8 cellular contexts compared by ENCODE assay signal in the genomic region with DNA sequence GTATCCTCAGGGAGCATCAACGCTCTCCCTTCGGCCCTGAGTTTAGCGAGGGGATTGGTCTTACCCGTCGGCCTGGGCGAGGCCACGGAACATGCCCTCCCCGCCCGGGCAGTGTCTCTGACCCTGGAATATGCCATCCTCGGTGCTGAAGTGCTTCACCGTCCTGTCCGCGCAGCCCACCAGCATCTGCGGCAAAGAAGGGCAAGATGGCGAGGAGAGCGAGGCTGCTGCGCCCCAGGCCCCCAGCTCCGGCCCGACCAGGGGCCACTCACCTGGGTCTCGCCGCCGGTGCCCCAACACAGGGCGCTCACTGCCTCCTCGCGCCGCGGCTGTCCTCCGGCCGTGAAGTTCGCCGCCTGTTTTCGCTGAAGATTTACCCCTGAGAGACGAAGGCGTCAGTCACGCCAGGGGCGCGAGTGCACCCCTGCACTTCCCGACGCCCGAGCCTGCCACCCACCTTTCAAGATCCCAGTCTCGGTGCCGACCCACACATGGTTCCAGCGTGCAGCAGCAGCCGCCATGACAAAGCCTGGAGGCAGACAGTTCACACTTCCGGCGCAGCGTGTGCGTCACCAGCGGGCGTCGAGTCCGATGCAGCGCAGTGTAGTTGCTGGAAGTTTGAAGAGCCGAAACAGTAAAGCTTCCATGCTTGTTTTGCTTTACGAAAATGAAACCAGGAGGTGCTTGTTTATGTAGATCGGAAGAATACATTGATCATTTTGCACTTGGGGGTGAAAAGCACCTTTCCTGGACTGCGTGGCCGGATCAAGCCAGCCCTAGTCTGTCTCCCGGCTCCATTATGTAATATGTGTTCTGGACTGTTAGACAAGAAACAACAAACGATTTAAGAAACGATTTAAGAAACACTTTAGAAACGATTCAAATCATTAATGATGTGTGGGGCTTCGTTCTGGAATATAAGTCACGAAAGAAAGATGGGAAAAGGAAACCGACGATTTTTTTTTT. TPM values are rescaled to one million over a fixed set of nuclear protein-coding genes. Genes with fewer than 3 reads are reported as not detected.
A peak's percentile ranks its signal among the peaks of the same experiment; 100 is the strongest.
DNase-seq lines count a peak whose midpoint lies in the region; ATAC-seq and TF ChIP-seq lines count a peak whose summit lies in the region.

A gene (minus strand): TSS at position 541 of the 966 bp plus-strand sequence. CDS start 20 bp downstream, at position 521.

- DNase-seq in Caco-2 = peak; percentile 89 to 91
- peak; percentile 86 for DNase-seq in NT2/D1 (ENCODE audit: low read depth, low spot score)
- peak; percentile 96 for DNase-seq in activated CD8-positive, alpha-beta memory T cell treated with anti-CD3 and anti-CD28 coated beads, Interleukin-2, amount 10 ng/mL, durations not matched to agents 7 days and 5 days
- peak; percentile 81 to 92 for DNase-seq in stimulated activated CD8-positive, alpha-beta memory T cell treated with anti-CD3 and anti-CD28 coated beads, Interleukin-15, amount 100 ng/mL, for 4 hours (ENCODE audit: low read depth in 2 of 2)

- H3K4me1 Mint-ChIP-seq in Caco-2 (ENCODE audit: low read depth, unreplicated experiment) = peaks cover 25% of the 10 kb centered on the region
- peaks cover 28% of the 10 kb centered on the region for H3K4me1 Mint-ChIP-seq in activated CD8-positive, alpha-beta memory T cell treated with anti-CD3 and anti-CD28 coated beads, Interleukin-2, amount 10 ng/mL, durations not matched to agents 7 days and 5 days

- peaks cover 10% of the 10 kb centered on the region; the same call in 1 of the 2 replicates for H3K36me3 ChIP-seq in Caco-2 (ENCODE audit: control insufficient read depth, insufficient read depth, low read length)
- peaks cover 33% of the 10 kb centered on the region for H3K36me3 ChIP-seq in HUES6 (ENCODE audit: control insufficient read depth, insufficient read depth, low read length)
- H3K36me3 ChIP-seq in NT2/D1 (ENCODE audit: insufficient read depth, insufficient read length, low read length) = peaks cover 43% of the 10 kb centered on the region
- H3K36me3 ChIP-seq in mesodermal cell (ENCODE audit: control insufficient read depth, insufficient read depth, low read length) = peaks cover 37% of the 10 kb centered on the region

- H3K9ac ChIP-seq in HUES6 (ENCODE audit: low read length) = peak within 1 kb of the TSS; percentile 94
- H3K9ac ChIP-seq in NT2/D1 (ENCODE audit: insufficient read length, low read depth) = peak within 1 kb of the TSS; percentile 99

- H3K27me3 ChIP-seq in Caco-2 (replicated peaks; ENCODE audit: control insufficient read depth, insufficient read depth, low read length) (no peaks in the 10 kb centered on the region), HUES6 (ENCODE audit: control insufficient read depth, insufficient read depth, low read length) (no peaks in the 10 kb centered on the region), NT2/D1 (ENCODE audit: insufficient read depth, insufficient read length) (no peaks in the 10 kb centered on the region)

- no peaks in the 10 kb centered on the region for H3K9me3 Mint-ChIP-seq in Caco-2 (ENCODE audit: unreplicated experiment)
- H3K9me3 Mint-ChIP-seq in activated CD8-positive, alpha-beta memory T cell treated with anti-CD3 and anti-CD28 coated beads, Interleukin-2, amount 10 ng/mL, durations not matched to agents 7 days and 5 days (ENCODE audit: low read depth) = no peaks in the 10 kb centered on the region

- WGBS in mesodermal cell (ENCODE audit: insufficient coverage in 2 of 2), 2 experiments = 0 to 1% methylated on average over 43 to 58 of the region's 66 CpGs

- TF ChIP-seq CTCF in Caco-2 (IDR thresholded peaks at IDR 0.05; ENCODE audit: insufficient read depth in 1 of 2, low read depth in 1 of 2, low read length in 1 of 2, severe bottlenecking in 1 of 2, unreplicated experiment in 1 of 2) = no peak

- in situ Hi-C loops in endometrial microvascular endothelial cells (cut with HindIII; ENCODE audit: inconsistent ontology term, low pct_unique_long_range_greater_than_20kb, low sequenced_read_pairs) = no loop called here

- no peak within 1 kb of the TSS for H3K4me3 Mint-ChIP-seq in Caco-2 (ENCODE audit: unreplicated experiment)
- no peak within 1 kb of the TSS for H3K4me3 Mint-ChIP-seq in activated CD8-positive, alpha-beta memory T cell treated with anti-CD3 and anti-CD28 coated beads, Interleukin-2, amount 10 ng/mL, durations not matched to agents 7 days and 5 days

- H3K27ac ChIP-seq in HUES6 (ENCODE audit: low read depth, low read length) = peak within 1 kb of the TSS; percentile 69
- H3K27ac ChIP-seq in mesodermal cell (ENCODE audit: low read depth, low read length, severe bottlenecking) = peak within 1 kb of the TSS; percentile 100

- no peaks in the 10 kb centered on the region for H3K4me1 ChIP-seq in Caco-2
- peaks cover 6% of the 10 kb centered on the region; the same call in 1 of the 2 replicates for H3K4me1 ChIP-seq in HUES6 (ENCODE audit: control insufficient read depth, insufficient read depth, low read length)
- peaks cover 7% of the 10 kb centered on the region for H3K4me1 ChIP-seq in NT2/D1 (ENCODE audit: insufficient read depth, insufficient read length)
- peaks cover 10% of the 10 kb centered on the region for H3K4me1 ChIP-seq in mesodermal cell (ENCODE audit: control insufficient read depth, insufficient read depth, low read length, poor library complexity, severe bottlenecking)

- no peak within 1 kb of the TSS for H3K27ac Mint-ChIP-seq in Caco-2 (ENCODE audit: unreplicated experiment)
- H3K27ac Mint-ChIP-seq in activated CD8-positive, alpha-beta memory T cell treated with anti-CD3 and anti-CD28 coated beads, Interleukin-2, amount 10 ng/mL, durations not matched to agents 7 days and 5 days = no peak within 1 kb of the TSS

- peak; percentile 41 for ATAC-seq in GM21367 (IDR thresholded peaks at IDR 0.05; ENCODE audit: unreplicated experiment)
- peak; percentile 54 for ATAC-seq in activated CD8-positive, alpha-beta memory T cell treated with anti-CD3 and anti-CD28 coated beads, Interleukin-2, amount 10 ng/mL, durations not matched to agents 7 days and 5 days

- H3K27me3 Mint-ChIP-seq in Caco-2 (ENCODE audit: insufficient read depth, unreplicated experiment) = peaks cover 2% of the 10 kb centered on the region
- no peaks in the 10 kb centered on the region for H3K27me3 Mint-ChIP-seq in activated CD8-positive, alpha-beta memory T cell treated with anti-CD3 and anti-CD28 coated beads, Interleukin-2, amount 10 ng/mL, durations not matched to agents 7 days and 5 days

- TSS peak; percentile 0 for BruUV-seq in Caco-2 (replicated peaks; lab: Mats Ljungman, UMichigan)

- H3K36me3 Mint-ChIP-seq in Caco-2 (ENCODE audit: insufficient read depth, unreplicated experiment) = peaks cover 47% of the 10 kb centered on the region
- H3K36me3 Mint-ChIP-seq in activated CD8-positive, alpha-beta memory T cell treated with anti-CD3 and anti-CD28 coated beads, Interleukin-2, amount 10 ng/mL, durations not matched to agents 7 days and 5 days = peaks cover 19% of the 10 kb centered on the region

- intact Hi-C loops in Caco-2 (cut with micrococcal nuclease; ENCODE audit: unreplicated experiment) = no loop called here

- POLR2A ChIA-PET in Caco-2 (lab: Charles Lee) = interaction anchor here (0.6 to 2.9 kb wide), 8 partner anchors 7 to 88 kb away, joined by 3 to 68 read pairs (median 6); a partner anchor contains a TSS

- CTCF ChIA-PET in Caco-2 (lab: Charles Lee) = interaction anchor here (0.7 to 2.1 kb wide), 2 partner anchors 12 to 53 kb away, joined by 4 to 10 read pairs; no protein-coding TSS in a partner anchor
- CTCF ChIA-PET in activated CD8-positive, alpha-beta memory T cell treated with anti-CD3 and anti-CD28 coated beads, Interleukin-2, amount 10 ng/mL, durations not matched to agents 7 days and 5 days (lab: Charles Lee) = interaction anchor here (0.7 to 2.9 kb wide), 5 partner anchors 15 to 53 kb away, joined by 3 to 41 read pairs (median 9); a partner anchor contains a TSS

- peak within 1 kb of the TSS; percentile 99 for H3K4me3 ChIP-seq in Caco-2 (ENCODE audit: low read depth, low read length)
- H3K4me3 ChIP-seq in HUES6 (ENCODE audit: low read depth, low read length) = peak within 1 kb of the TSS; percentile 83
- H3K4me3 ChIP-seq in NT2/D1 (ENCODE audit: insufficient read length, low read depth) = peak within 1 kb of the TSS; percentile 98
- peak within 1 kb of the TSS; percentile 98 for H3K4me3 ChIP-seq in mesodermal cell (ENCODE audit: extremely low read depth, insufficient read depth, low read length, poor library complexity, severe bottlenecking)

- H3K9me3 ChIP-seq in Caco-2 (no peaks in the 10 kb centered on the region), HUES6 (ENCODE audit: control insufficient read depth, insufficient read depth, low read depth, low read length) (no peaks in the 10 kb centered on the region), NT2/D1 (ENCODE audit: insufficient read depth, low read length) (no peaks in the 10 kb centered on the region), mesodermal cell (ENCODE audit: control insufficient read depth, low read length) (no peaks in the 10 kb centered on the region)

RNA-seq across cellular contexts. Expression of the gene that starts here (rescaled TPM):
- 112 and 115 TPM in 2 replicates for total RNA-seq in Caco-2 (2022)
- total RNA-seq in activated CD8-positive, alpha-beta memory T cell treated with anti-CD3 and anti-CD28 coated beads, Interleukin-2, amount 10 ng/mL, durations not matched to agents 7 days and 5 days = 10 to 100 TPM; 82.9 to 83.9 TPM
- total RNA-seq in endometrial microvascular endothelial cells (ENCODE audit: inconsistent ontology term) = 49.7 TPM
- polyA plus RNA-seq in mesodermal cell (2013, experiment 1 of 2) = 93.1 TPM
- polyA plus RNA-seq in mesodermal cell (2013, experiment 2 of 2) = 110 TPM

Comparison
In these comparisons a context has a peak if more than half of its experiments do, and no peak if none do; other contexts are left out.
1. Peak in every context shown above with its lines: DNase-seq, ATAC-seq, H3K4me3 ChIP-seq and H3K27ac ChIP-seq.